In genomic region chr4:185638093-185638492, GRCh38 we compare ENCODE assay signal across 18 cellular contexts.
DNase-seq lines count a peak whose midpoint lies in the region; ATAC-seq and TF ChIP-seq lines count a peak whose summit lies in the region.
"Had no signal": no experiment of that assay in that cellular context is flagged by ENCODE, and none has a peak within 500 bp of the region (broad histone marks: within the 10 kb centered on the region; RNA-seq: fewer than 3 reads in every experiment).

No MANE protein-coding gene starts in this region.

- DNase-seq in H7 (no peak), endothelial cell (ENCODE audit: low spot score) (no peak), sciatic nerve (ENCODE audit: low spot score) (no peak)
- DNase-seq: C1 segment of cervical spinal cord, DND-41, KG1, NCI-H1105 treated with DMSO at 0.1 percent for 48 hours, NCI-H1694, NCI-H2081 treated with DMSO at 0.1 percent for 48 hours, NCI-H446 treated with DMSO at 0.1 percent for 48 hours, NCI-H82, OCI-M1, SHP77 had no signal

- TF ChIP-seq CTCF in C4-2B (conservative IDR thresholded peaks at IDR 0.05) (no peak), endothelial cell (IDR thresholded peaks at IDR 0.05; ENCODE audit: unreplicated experiment) (no peak)

- ATAC-seq in sciatic nerve: peak; percentile 20
- no peak for ATAC-seq in HG03108 (IDR thresholded peaks at IDR 0.05; ENCODE audit: unreplicated experiment)
- no peak for ATAC-seq in HG02610 (IDR thresholded peaks at IDR 0.05; ENCODE audit: unreplicated experiment)
- ATAC-seq in GM19023 (IDR thresholded peaks at IDR 0.05; ENCODE audit: unreplicated experiment): no peak

- H3K27ac Mint-ChIP-seq in endothelial cell (ENCODE audit: unreplicated experiment): no peak overlapping the region

- H3K36me3 ChIP-seq in H7 (replicated peaks; ENCODE audit: control insufficient read depth, insufficient read depth, low read length): no peaks in the 10 kb centered on the region

- H3K4me1 Mint-ChIP-seq in endothelial cell (ENCODE audit: unreplicated experiment): no peaks in the 10 kb centered on the region

- peak overlapping the region; percentile 59; the same call in 1 of the 2 replicates for H3K4me3 ChIP-seq in H7 (ENCODE audit: insufficient read depth, low read depth, low read length)
- H3K4me3 ChIP-seq: SK-N-MC had no signal

- peak overlapping the region; percentile 59 for H3K4me3 Mint-ChIP-seq in endothelial cell (ENCODE audit: unreplicated experiment)

- peaks cover 1% of the 10 kb centered on the region for H3K27me3 Mint-ChIP-seq in endothelial cell (ENCODE audit: unreplicated experiment)

- H3K27me3 ChIP-seq in H7 (ENCODE audit: control insufficient read depth, insufficient read depth, low read length): no peaks in the 10 kb centered on the region

- no peaks in the 10 kb centered on the region for H3K36me3 Mint-ChIP-seq in endothelial cell (ENCODE audit: low read depth, unreplicated experiment)

- intact Hi-C loops in sciatic nerve (cut with DNase I): no loop called here

- H3K9me3 Mint-ChIP-seq in endothelial cell (ENCODE audit: unreplicated experiment): no peaks in the 10 kb centered on the region

- H3K27ac ChIP-seq in C4-2B: peak overlapping the region; percentile 35; the same call in 1 of the 2 replicates
- H3K27ac ChIP-seq: SK-N-MC had no signal
